ENCODE assay signal across 2 cellular contexts in genomic region chr20:21681932-21682318, GRCh38.
TF ChIP-seq lines count a peak whose summit lies in the region.

No MANE protein-coding gene starts in this region.

TF ChIP-seq in GM23338, 12 proteins besides CTCF, POLR2A, EP300 and RAD21 (continued from another document):
- TF ChIP-seq POLR2AphosphoS5 (IDR thresholded peaks at IDR 0.05; ENCODE audit: low read depth) (no peak), STAT1 (IDR thresholded peaks at IDR 0.05; ENCODE audit: unreplicated experiment) (no peak), ETS1 (IDR thresholded peaks at IDR 0.05) (no peak), ZNF114 (CRISPR knock-in tag; IDR thresholded peaks at IDR 0.05) (no peak), ZNF462 (CRISPR knock-in tag; IDR thresholded peaks at IDR 0.05) (no peak), ZNF331 (CRISPR knock-in tag; IDR thresholded peaks at IDR 0.05; ENCODE audit: low read depth) (no peak), EZH2phosphoT487 (IDR thresholded peaks at IDR 0.05; ENCODE audit: unreplicated experiment) (no peak), JUNB (IDR thresholded peaks at IDR 0.05; ENCODE audit: unreplicated experiment) (no peak), CREB1 (CRISPR knock-in tag; IDR thresholded peaks at IDR 0.05; ENCODE audit: low read depth) (no peak), REST (IDR thresholded peaks at IDR 0.05; ENCODE audit: unreplicated experiment) (no peak)

TF ChIP-seq in SK-N-SH, 30 proteins besides CTCF, POLR2A, EP300 and RAD21 (continued from another document):
- no peak for TF ChIP-seq MAX (IDR thresholded peaks at IDR 0.05; ENCODE audit: low read depth)
- TF ChIP-seq GATA2 (CRISPR knock-in tag; IDR thresholded peaks at IDR 0.05): no peak
- TF ChIP-seq TEAD4 (IDR thresholded peaks at IDR 0.05; ENCODE audit: borderline replicate concordance, insufficient read depth): no peak
- no peak for TF ChIP-seq FOXM1 (IDR thresholded peaks at IDR 0.05; ENCODE audit: low read depth)
- TF ChIP-seq TCF12 (IDR thresholded peaks at IDR 0.05): no peak
- no peak for TF ChIP-seq EZH2phosphoT487 (IDR thresholded peaks at IDR 0.05; ENCODE audit: borderline replicate concordance, low read depth)
- TF ChIP-seq YY1 (IDR thresholded peaks at IDR 0.05; ENCODE audit: low read depth): no peak
- no peak for TF ChIP-seq USF1 (IDR thresholded peaks at IDR 0.05; ENCODE audit: borderline replicate concordance, low read depth)
- TF ChIP-seq USF2 (IDR thresholded peaks at IDR 0.05; ENCODE audit: borderline replicate concordance, low read depth, low read length): no peak
- no peak for TF ChIP-seq GABPA (IDR thresholded peaks at IDR 0.05; ENCODE audit: low read depth)
- no peak for TF ChIP-seq FOSL2 (IDR thresholded peaks at IDR 0.05; ENCODE audit: borderline replicate concordance, low read depth)
- TF ChIP-seq SMC3 (IDR thresholded peaks at IDR 0.05; ENCODE audit: low read depth, low read length): no peak
- TF ChIP-seq SIN3A (IDR thresholded peaks at IDR 0.05; ENCODE audit: borderline replicate concordance, low read depth, low read length): no peak
- TF ChIP-seq RXRA (IDR thresholded peaks at IDR 0.05; ENCODE audit: borderline replicate concordance, low read depth): no peak
- TF ChIP-seq NRF1 (IDR thresholded peaks at IDR 0.05; ENCODE audit: low read depth, low read length): no peak
- TF ChIP-seq ELF1 (IDR thresholded peaks at IDR 0.05): no peak
- no peak for TF ChIP-seq FOXJ3 (CRISPR knock-in tag; IDR thresholded peaks at IDR 0.05)
